Comparison of ENCODE assay signal across 13 cellular contexts in genomic region chr1:109530457-109531204, GRCh38. TPM values are rescaled to one million over a fixed set of nuclear protein-coding genes. Genes with fewer than 3 reads are reported as not detected.
DNase-seq lines count a peak whose midpoint lies in the region; ATAC-seq lines count a peak whose summit lies in the region.
"Had no signal": no experiment of that assay in that cellular context is flagged by ENCODE, and none has a peak within 500 bp of the region (broad histone marks: within the 10 kb centered on the region; RNA-seq: fewer than 3 reads in every experiment).

No MANE protein-coding gene starts in this region.

- peak; percentile 19 for DNase-seq in NCI-H146 (lab: John Stamatoyannopoulos, UW)
- no peak for DNase-seq in NCI-H146 treated with DMSO at 0.1 percent for 48 hours (lab: John Stamatoyannopoulos, UW; ENCODE audit: unreplicated experiment)
- DNase-seq in NCI-H446 treated with DMSO at 0.1 percent for 48 hours (lab: John Stamatoyannopoulos, UW): peak; percentile 72
- peak; percentile 57 for DNase-seq in cerebellar cortex (ENCODE audit: low spot score)
- peak; percentile 51 for DNase-seq in sciatic nerve (ENCODE audit: low spot score)
- DNase-seq in OCI-M2 (lab: John Stamatoyannopoulos, UW; ENCODE audit: unreplicated experiment): no peak
- no peak for DNase-seq in NAMALWA (ENCODE audit: low spot score)
- DNase-seq: activated T-cell treated with anti-CD3 and anti-CD28 coated beads for 4 hours; effector memory CD8-positive, alpha-beta T cell; SIG-M5 had no signal

- intact Hi-C loops in sciatic nerve (cut with DNase I): no loop called here

- ATAC-seq in sciatic nerve: no peak
- no peak for ATAC-seq in HG03457 (IDR thresholded peaks at IDR 0.05; ENCODE audit: unreplicated experiment)
- ATAC-seq: effector memory CD8-positive, alpha-beta T cell had no signal

RNA-seq across cellular contexts. Expression of gene GPR61, which starts 9.0 kb away (rescaled TPM):
- not detected for total RNA-seq in sciatic nerve
- total RNA-seq: A172, LHCN-M2 had no signal

RNA-seq across cellular contexts. Expression of gene GNAI3, which starts 17.8 kb away (rescaled TPM):
- total RNA-seq in sciatic nerve: 7.0 TPM

RNA-seq across cellular contexts. Expression of gene AMIGO1, which starts 21.1 kb away (rescaled TPM):
- 15.6 TPM for total RNA-seq in sciatic nerve
- total RNA-seq: A172 had no signal

RNA-seq across cellular contexts. Expression of gene CYB561D1, which starts 36.7 kb away (rescaled TPM):
- total RNA-seq in sciatic nerve: 7.6 TPM

RNA-seq across cellular contexts. Expression of gene ATXN7L2, which starts 46.9 kb away (rescaled TPM):
- total RNA-seq in sciatic nerve: 5.0 TPM

Comparison
In these comparisons a context has a peak if more than half of its experiments do, and no peak if none do; other contexts are left out.
1. DNase-seq: peak in NCI-H146 (single experiment), NCI-H446 treated with DMSO at 0.1 percent for 48 hours (single experiment), cerebellar cortex (single experiment) and sciatic nerve (single experiment); none in NCI-H146 treated with DMSO at 0.1 percent for 48 hours (single experiment), OCI-M2 (single experiment) and NAMALWA (single experiment).